In genomic region chr12:95323204-95323603, GRCh38 we compare ENCODE assay signal across 19 cellular contexts.
DNase-seq lines count a peak whose midpoint lies in the region; ATAC-seq and TF ChIP-seq lines count a peak whose summit lies in the region.
"Had no signal": no experiment of that assay in that cellular context is flagged by ENCODE, and none has a peak within 500 bp of the region (broad histone marks: within the 10 kb centered on the region; RNA-seq: fewer than 3 reads in every experiment).

No MANE protein-coding gene starts in this region.

- POLR2A ChIA-PET in Caco-2 (lab: Charles Lee), result interaction anchor here (0.5 kb wide), 1 partner anchor 106 kb away, joined by 3 read pairs; the partner anchor contains the start of gene VEZT

- CTCF ChIA-PET in Caco-2 (lab: Charles Lee), result interaction anchor here (0.5 kb wide), 1 partner anchor 175 kb away, joined by 3 read pairs; no protein-coding TSS in a partner anchor

- H3K9me3 Mint-ChIP-seq in Caco-2 (ENCODE audit: unreplicated experiment), result no peaks in the 10 kb centered on the region
- H3K9me3 Mint-ChIP-seq in nephron, result no peaks in the 10 kb centered on the region
- H3K9me3 Mint-ChIP-seq: CD4-positive, alpha-beta memory T cell had no signal

- ATAC-seq in HG03432 (IDR thresholded peaks at IDR 0.05; ENCODE audit: unreplicated experiment), result no peak
- ATAC-seq: K562, Right ventricle myocardium inferior had no signal

- TF ChIP-seq CTCF in Caco-2 (IDR thresholded peaks at IDR 0.05; ENCODE audit: insufficient read depth in 1 of 2, low read depth in 1 of 2, low read length in 1 of 2, severe bottlenecking in 1 of 2, unreplicated experiment in 1 of 2), result no peak
- no peak for TF ChIP-seq CTCF in fibroblast of mammary gland (conservative IDR thresholded peaks at IDR 0.05; ENCODE audit: control insufficient read depth, insufficient read depth, low read depth, low read length)
- TF ChIP-seq CTCF in nephron (IDR thresholded peaks at IDR 0.05; ENCODE audit: unreplicated experiment in 3 of 3), result no peak

- DNase-seq in Caco-2 (no peak), M059J (ENCODE audit: low read depth) (peak; percentile 31), fibroblast of mammary gland (ENCODE audit: low read depth) (peak; percentile 30), NCI-H526 (lab: John Stamatoyannopoulos, UW) (no peak), NCI-H2081 (lab: John Stamatoyannopoulos, UW) (no peak)
- DNase-seq in activated CD4-positive, alpha-beta T cell treated with anti-CD3 and anti-CD28 coated beads, Interleukin-2, amount 50 U/mL, for 48 hours, result no peak
- DNase-seq: CD4-positive, alpha-beta memory T cell; GF-D8; MM.1S; NCI-H1048; NCI-H1417 treated with DMSO at 0.1 percent for 48 hours; NCI-H187; NCI-H748 treated with DMSO at 0.1 percent for 48 hours had no signal

- H3K27ac Mint-ChIP-seq in Caco-2 (ENCODE audit: unreplicated experiment), result peak overlapping the region; percentile 4
- H3K27ac Mint-ChIP-seq in nephron, result peak overlapping the region in 2 of 3 experiments; percentile 6 to 57
- H3K27ac Mint-ChIP-seq: CD4-positive, alpha-beta memory T cell had no signal

- no peak overlapping the region for H3K4me3 Mint-ChIP-seq in Caco-2 (ENCODE audit: unreplicated experiment)
- H3K4me3 Mint-ChIP-seq in nephron, result no peak overlapping the region
- H3K4me3 Mint-ChIP-seq: CD4-positive, alpha-beta memory T cell had no signal

- no TSS peak for BruUV-seq in Caco-2 (replicated peaks; lab: Mats Ljungman, UMichigan)

- H3K27me3 ChIP-seq in Caco-2 (replicated peaks; ENCODE audit: control insufficient read depth, insufficient read depth, low read length), result no peaks in the 10 kb centered on the region
- H3K27me3 ChIP-seq: BLaER1 treated with 17β-estradiol and CSF1 and Interleukin-3, amounts not matched to agents 10 nM and 100 nM; SJSA1 had no signal

- peaks cover 68% of the 10 kb centered on the region for H3K4me1 ChIP-seq in Caco-2
- H3K4me1 ChIP-seq: BLaER1 treated with 17β-estradiol and CSF1 and Interleukin-3, amounts not matched to agents 10 nM and 100 nM had no signal

- H3K36me3 Mint-ChIP-seq in Caco-2 (ENCODE audit: insufficient read depth, unreplicated experiment) (peaks cover 2% of the 10 kb centered on the region), nephron (ENCODE audit: low read depth) (no peaks in the 10 kb centered on the region)
- H3K36me3 Mint-ChIP-seq: CD4-positive, alpha-beta memory T cell had no signal

- H3K4me1 Mint-ChIP-seq in Caco-2 (ENCODE audit: low read depth, unreplicated experiment) (peaks cover 17% of the 10 kb centered on the region), nephron (peaks cover 54% of the 10 kb centered on the region)
- H3K4me1 Mint-ChIP-seq: CD4-positive, alpha-beta memory T cell had no signal

- H3K4me3 ChIP-seq in Caco-2 (ENCODE audit: low read depth, low read length) (no peak overlapping the region), fibroblast of mammary gland (ENCODE audit: control insufficient read depth, low read depth, low read length) (no peak overlapping the region)
- H3K4me3 ChIP-seq: BLaER1 treated with 17β-estradiol and CSF1 and Interleukin-3, amounts not matched to agents 10 nM and 100 nM; K562; SJSA1 had no signal

- intact Hi-C loops in Caco-2 (cut with micrococcal nuclease; ENCODE audit: unreplicated experiment), result no loop called here

- no peaks in the 10 kb centered on the region for H3K9me3 ChIP-seq in Caco-2
- H3K9me3 ChIP-seq: BLaER1 treated with 17β-estradiol and CSF1 and Interleukin-3, amounts not matched to agents 10 nM and 100 nM; SJSA1 had no signal

- H3K27me3 Mint-ChIP-seq in Caco-2 (ENCODE audit: insufficient read depth, unreplicated experiment) (no peaks in the 10 kb centered on the region), nephron (ENCODE audit: low read depth) (no peaks in the 10 kb centered on the region)

- no peaks in the 10 kb centered on the region for H3K36me3 ChIP-seq in Caco-2 (ENCODE audit: control insufficient read depth, insufficient read depth, low read length)
- H3K36me3 ChIP-seq: BLaER1 treated with 17β-estradiol and CSF1 and Interleukin-3, amounts not matched to agents 10 nM and 100 nM; SJSA1 had no signal

Comparison
In these comparisons a context has a peak if more than half of its experiments do, and no peak if none do; other contexts are left out.
1. DNase-seq: peak in M059J (single experiment) and fibroblast of mammary gland (single experiment); none in Caco-2 (0 of 2), activated CD4-positive, alpha-beta T cell treated with anti-CD3 and anti-CD28 coated beads, Interleukin-2, amount 50 U/mL, for 48 hours (0 of 2), NCI-H526 (0 of 2) and NCI-H2081 (0 of 2).